16 cellular contexts compared by ENCODE assay signal in the genomic region with DNA sequence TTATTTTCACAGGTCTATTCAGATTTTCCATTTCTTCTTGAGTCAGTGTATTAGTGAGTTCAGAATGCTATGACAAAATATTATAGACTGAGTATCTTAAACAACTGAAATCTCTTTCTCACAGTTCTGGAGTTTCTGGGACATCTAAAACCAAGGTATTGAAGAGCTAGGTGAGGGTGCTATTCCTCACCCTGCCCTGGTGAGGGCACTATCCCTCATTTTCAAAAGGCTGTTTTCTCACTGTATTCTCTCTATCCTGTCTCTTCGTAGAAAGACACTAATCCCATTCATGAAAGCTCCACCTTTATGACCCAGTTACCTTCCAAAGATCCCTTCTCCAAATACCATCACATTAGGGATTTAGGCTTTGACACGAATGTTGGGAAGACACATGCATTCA.
A peak's percentile ranks its signal among the peaks of the same experiment; 100 is the strongest.
DNase-seq lines count a peak whose midpoint lies in the region; ATAC-seq and TF ChIP-seq lines count a peak whose summit lies in the region.
"Had no signal": no experiment of that assay in that cellular context is flagged by ENCODE, and none has a peak within 500 bp of the region (broad histone marks: within the 10 kb centered on the region; RNA-seq: fewer than 3 reads in every experiment).

No MANE protein-coding gene starts in this region.

- DNase-seq in GM12864 (ENCODE audit: low read depth) = no peak
- no peak for DNase-seq in HFF-Myc (ENCODE audit: extremely low read depth, low read depth)
- peak; percentile 3 for DNase-seq in RPMI8226
- peak; percentile 1 for DNase-seq in kidney tubule cell (ENCODE audit: low spot score)
- no peak for DNase-seq in putamen (ENCODE audit: low spot score)
- no peak for DNase-seq in left ventricle myocardium inferior
- DNase-seq: activated CD4-positive, alpha-beta T cell treated with anti-CD3 and anti-CD28 coated beads, Interleukin-2, amount 10 ng/mL, durations not matched to agents 7 days and 5 days; foreskin keratinocyte; NCI-H1436 treated with DMSO at 0.1 percent for 48 hours; NCI-H748 treated with DMSO at 0.1 percent for 48 hours; occipital lobe; stimulated activated CD4-positive, alpha-beta T cell treated with anti-CD3 and anti-CD28 coated beads, Interleukin-1b, Interleukin-23, amount 100 ng/mL, for 48 hours; stimulated activated naive CD4-positive, alpha-beta T cell had no signal

- H3K4me1 ChIP-seq in left ventricle myocardium inferior = no peaks in the 10 kb centered on the region
- H3K4me1 ChIP-seq: foreskin keratinocyte had no signal

- TF ChIP-seq CTCF in GM12864 (IDR thresholded peaks at IDR 0.05; ENCODE audit: low read depth, low read length, missing control alignments) (peak; percentile 31), HFF-Myc (IDR thresholded peaks at IDR 0.05; ENCODE audit: low read depth, low read length, missing control alignments) (peak; percentile 33), left ventricle myocardium inferior (IDR thresholded peaks at IDR 0.05; ENCODE audit: borderline replicate concordance) (no peak)

- no peaks in the 10 kb centered on the region for H3K9me3 ChIP-seq in left ventricle myocardium inferior (replicated peaks)

- H3K4me3 ChIP-seq in GM12864 (ENCODE audit: low read depth, low read length) (no peak overlapping the region), HFF-Myc (replicated peaks; ENCODE audit: low read depth, low read length) (no peak overlapping the region), left ventricle myocardium inferior (no peak overlapping the region)

- intact Hi-C loops in left ventricle myocardium inferior (cut with micrococcal nuclease) = no loop called here

- H3K36me3 ChIP-seq in left ventricle myocardium inferior = no peaks in the 10 kb centered on the region

- ATAC-seq in HG03139 (IDR thresholded peaks at IDR 0.05; ENCODE audit: unreplicated experiment) (no peak), HG03196 (IDR thresholded peaks at IDR 0.05; ENCODE audit: unreplicated experiment) (no peak)
- ATAC-seq: foreskin keratinocyte, left lobe of liver had no signal

- H3K27me3 ChIP-seq in left ventricle myocardium inferior (ENCODE audit: low read depth) = no peaks in the 10 kb centered on the region
- H3K27me3 ChIP-seq: foreskin keratinocyte had no signal

- H3K27ac ChIP-seq in left ventricle myocardium inferior (replicated peaks) = no peak overlapping the region
- H3K27ac ChIP-seq: foreskin keratinocyte had no signal

Comparison
In these comparisons a context has a peak if more than half of its experiments do, and no peak if none do; other contexts are left out.
1. DNase-seq: peak in RPMI8226 (single experiment) and kidney tubule cell (single experiment); none in GM12864 (single experiment), HFF-Myc (single experiment), putamen (single experiment) and left ventricle myocardium inferior (single experiment).